In genomic region chr6:31580807-31581437, GRCh38 we compare ENCODE assay signal across 8 cellular contexts. TPM values are rescaled to one million over a fixed set of nuclear protein-coding genes. Genes with fewer than 3 reads are reported as not detected.
DNase-seq lines count a peak whose midpoint lies in the region; TF ChIP-seq lines count a peak whose summit lies in the region.

No MANE protein-coding gene starts in this region.

- no peak overlapping the region for H2AFZ ChIP-seq in OCI-LY3 (ENCODE audit: low read depth, low read length)

- peaks cover 81 to 96% (median 87%) of the 10 kb centered on the region in 10 experiments for H3K4me1 ChIP-seq in BLaER1 treated with 17β-estradiol and CSF1 and Interleukin-3, amounts not matched to agents 10 nM and 100 nM
- H3K4me1 ChIP-seq in OCI-LY3 (ENCODE audit: low read length) (peaks cover 51% of the 10 kb centered on the region), esophagus muscularis mucosa (peaks cover 17 to 25% (median 22%) of the 10 kb centered on the region in 4 donors)

- H3K9me3 ChIP-seq in BLaER1 treated with 17β-estradiol and CSF1 and Interleukin-3, amounts not matched to agents 10 nM and 100 nM (replicated peaks in 1 of 11) = no peaks in the 10 kb centered on the region
- H3K9me3 ChIP-seq in OCI-LY3 (ENCODE audit: insufficient read depth, low read length) (no peaks in the 10 kb centered on the region), esophagus muscularis mucosa (no peaks in the 10 kb centered on the region)

- H3K27ac ChIP-seq in BLaER1 treated with 17β-estradiol and CSF1 and Interleukin-3, amounts not matched to agents 10 nM and 100 nM = peak overlapping the region; percentile 61 to 88 (median 83); a peak in 21 of 22 replicates
- H3K27ac ChIP-seq in OCI-LY3 (ENCODE audit: low read length) = peak overlapping the region; percentile 100
- peak overlapping the region; percentile 77 to 84 (median 80) for H3K27ac ChIP-seq in esophagus muscularis mucosa (replicated peaks in 1 of 4)

- TF ChIP-seq EP300 in esophagus muscularis mucosa (IDR thresholded peaks at IDR 0.05) = no peak

- DNase-seq in HT1080 (ENCODE audit: low read depth) (peak; percentile 73), esophagus muscularis mucosa (ENCODE audit: extremely low spot score) (peak; percentile 97), myocyte (ENCODE audit: low read depth) (peak; percentile 82)
- DNase-seq in activated T-cell treated with anti-CD3 and anti-CD28 coated beads, Interleukin-2, amount 50 U/mL, for 1 hour = peak; percentile 94
- peak; percentile 71 to 84 for DNase-seq in stimulated activated CD8-positive, alpha-beta memory T cell treated with anti-CD3 and anti-CD28 coated beads, Interleukin-7, amount 100 ng/mL, for 4 hours (ENCODE audit: low read depth in 2 of 2)

- TF ChIP-seq POLR2A in GM19193 (IDR thresholded peaks at IDR 0.05; ENCODE audit: extremely low read depth, insufficient read depth, insufficient read length) (peak; percentile 74), esophagus muscularis mucosa (IDR thresholded peaks at IDR 0.05; ENCODE audit: low read depth) (no peak)

- peak overlapping the region; percentile 80 to 89 (median 86) for H3K9ac ChIP-seq in BLaER1 treated with 17β-estradiol and CSF1 and Interleukin-3, amounts not matched to agents 10 nM and 100 nM
- H3K9ac ChIP-seq in OCI-LY3 (ENCODE audit: low read length) = peak overlapping the region; percentile 94

- intact Hi-C loops in esophagus muscularis mucosa (cut with DNase I) = loop anchor here (1.0 to 5.0 kb wide), 2 partner anchors 17 to 34 kb away; partner anchors contain the start of genes ATP6V1G2 and NFKBIL1

- under 1% methylated on average over 19 of the region's 63 CpGs for WGBS in esophagus muscularis mucosa

- H3K79me2 ChIP-seq in OCI-LY3 (ENCODE audit: low read length) = peaks cover 76% of the 10 kb centered on the region

- peak overlapping the region; percentile 69 to 81 (median 76) for H3K4me3 ChIP-seq in BLaER1 treated with 17β-estradiol and CSF1 and Interleukin-3, amounts not matched to agents 10 nM and 100 nM
- H3K4me3 ChIP-seq in OCI-LY3 (ENCODE audit: low read length) (peak overlapping the region; percentile 98), esophagus muscularis mucosa (peak overlapping the region; percentile 67 to 86 (median 70))

- peak; percentile 74 for TF ChIP-seq CTCF in OCI-LY3 (IDR thresholded peaks at IDR 0.05; ENCODE audit: low read depth, low read length)
- peak in 2 of 3 experiments; percentile 94 for TF ChIP-seq CTCF in esophagus muscularis mucosa (IDR thresholded peaks at IDR 0.05)

- peaks cover 18 to 28% (median 26%) of the 10 kb centered on the region in 11 experiments for H3K36me3 ChIP-seq in BLaER1 treated with 17β-estradiol and CSF1 and Interleukin-3, amounts not matched to agents 10 nM and 100 nM
- H3K36me3 ChIP-seq in OCI-LY3 (replicated peaks; ENCODE audit: low read depth, low read length) = peaks cover 41% of the 10 kb centered on the region
- H3K36me3 ChIP-seq in esophagus muscularis mucosa = no peaks in the 10 kb centered on the region

- H4K20me1 ChIP-seq in BLaER1 treated with 17β-estradiol and CSF1 and Interleukin-3, amounts not matched to agents 10 nM and 100 nM = peaks cover 0 to 27% (median 17%) of the 10 kb centered on the region in 11 experiments; a peak in 15 of 22 replicates
- peaks cover 24% of the 10 kb centered on the region for H4K20me1 ChIP-seq in OCI-LY3 (ENCODE audit: insufficient read depth, low read length)

- H3K4me2 ChIP-seq in BLaER1 treated with 17β-estradiol and CSF1 and Interleukin-3, amounts not matched to agents 10 nM and 100 nM = peak overlapping the region; percentile 90 to 100 (median 96)
- peak overlapping the region; percentile 100 for H3K4me2 ChIP-seq in OCI-LY3 (ENCODE audit: low read length)

- no peaks in the 10 kb centered on the region for H3K27me3 ChIP-seq in BLaER1 treated with 17β-estradiol and CSF1 and Interleukin-3, amounts not matched to agents 10 nM and 100 nM
- H3K27me3 ChIP-seq in OCI-LY3 (ENCODE audit: low read depth, low read length) (no peaks in the 10 kb centered on the region), esophagus muscularis mucosa (no peaks in the 10 kb centered on the region)

RNA-seq across cellular contexts. Expression of gene LTB, which starts 1.3 kb away (rescaled TPM):
- not detected in 2 replicates for total RNA-seq in HT1080 (2014; rRNA removed; shearing (Covaris generic))
- 0.12 and 0.45 TPM in 2 replicates for polyA plus RNA-seq in HT1080 (2015; cell fraction: cytosol; rRNA removed)
- 0.45 TPM in 1 of 2 replicates, not detected in the other for polyA plus RNA-seq in HT1080 (2015; cell fraction: nucleus; rRNA removed)
- total RNA-seq in esophagus muscularis mucosa (1 to 10 TPM in 1 of 4 donors, under 1 TPM in 1, not detected in 2; 0.57 to 1.5 TPM), myocyte (0.40 TPM in 1 of 2 replicates, not detected in the other)
- 0.18 TPM for polyA plus RNA-seq in myocyte (2012)

RNA-seq across cellular contexts. Expression of gene LST1, which starts 5.2 kb away (rescaled TPM):
- not detected in 2 replicates for total RNA-seq in HT1080 (2014; rRNA removed; shearing (Covaris generic))
- polyA plus RNA-seq in HT1080 (2015; cell fraction: cytosol; rRNA removed) = not detected in 2 replicates
- 0.19 TPM in 1 of 2 replicates, not detected in the other for polyA plus RNA-seq in HT1080 (2015; cell fraction: nucleus; rRNA removed)
- total RNA-seq in esophagus muscularis mucosa (1 to 10 TPM; 1.9 to 9.3 (median 6.8) TPM), myocyte (not detected in 2 replicates)
- not detected for polyA plus RNA-seq in myocyte (2012)

RNA-seq across cellular contexts. Expression of gene TNF, which starts 5.6 kb away (rescaled TPM):
- total RNA-seq in HT1080 (2014; rRNA removed; shearing (Covaris generic)) = not detected in 2 replicates
- 0.08 and 0.14 TPM in 2 replicates for polyA plus RNA-seq in HT1080 (2015; cell fraction: cytosol; rRNA removed)
- 0.37 and 0.41 TPM in 2 replicates for polyA plus RNA-seq in HT1080 (2015; cell fraction: nucleus; rRNA removed)
- total RNA-seq in esophagus muscularis mucosa = 1 to 10 TPM in 1 of 4 donors, under 1 TPM in 1, not detected in 2; 0.17 to 1.5 TPM
- not detected in 2 replicates for total RNA-seq in myocyte
- polyA plus RNA-seq in myocyte (2012) = 0.05 TPM

RNA-seq across cellular contexts. Expression of gene LTA, which starts 8.8 kb away (rescaled TPM):
- total RNA-seq in HT1080 (2014; rRNA removed; shearing (Covaris generic)) = not detected in 2 replicates
- not detected in 2 replicates for polyA plus RNA-seq in HT1080 (2015; cell fraction: cytosol; rRNA removed)
- 0.15 TPM in 1 of 2 replicates, not detected in the other for polyA plus RNA-seq in HT1080 (2015; cell fraction: nucleus; rRNA removed)
- total RNA-seq in esophagus muscularis mucosa (not detected), myocyte (not detected in 2 replicates)
- 0.18 TPM for polyA plus RNA-seq in myocyte (2012)

RNA-seq across cellular contexts. Expression of gene NCR3, which starts 11.9 kb away (rescaled TPM):
- total RNA-seq in HT1080 (2014; rRNA removed; shearing (Covaris generic)) = not detected in 2 replicates
- polyA plus RNA-seq in HT1080 (2015; cell fraction: cytosol; rRNA removed) = not detected in 2 replicates
- polyA plus RNA-seq in HT1080 (2015; cell fraction: nucleus; rRNA removed) = not detected in 2 replicates
- total RNA-seq in esophagus muscularis mucosa (not detected), myocyte (not detected in 2 replicates)
- not detected for polyA plus RNA-seq in myocyte (2012)

Comparison
In these comparisons a context has a peak if more than half of its experiments do, and no peak if none do; other contexts are left out.
1. Peak in every context shown above with its lines: DNase-seq, H3K4me3 ChIP-seq and H3K27ac ChIP-seq.